ENCODE assay signal across 7 cellular contexts in genomic region chr5:59937633-59938032, GRCh38.
"Had no signal": no experiment of that assay in that cellular context is flagged by ENCODE, and none has a peak within 500 bp of the region (broad histone marks: within the 10 kb centered on the region; RNA-seq: fewer than 3 reads in every experiment).

No MANE protein-coding gene starts in this region.

- H3K4me3 ChIP-seq: GM23338, K562 had no signal

- ATAC-seq: GM23338, K562 had no signal

- DNase-seq: H9, HCEC 1CT, IMR-90, Kasumi-1, KG1 had no signal
